10 cellular contexts compared by ENCODE assay signal in the genomic region with DNA sequence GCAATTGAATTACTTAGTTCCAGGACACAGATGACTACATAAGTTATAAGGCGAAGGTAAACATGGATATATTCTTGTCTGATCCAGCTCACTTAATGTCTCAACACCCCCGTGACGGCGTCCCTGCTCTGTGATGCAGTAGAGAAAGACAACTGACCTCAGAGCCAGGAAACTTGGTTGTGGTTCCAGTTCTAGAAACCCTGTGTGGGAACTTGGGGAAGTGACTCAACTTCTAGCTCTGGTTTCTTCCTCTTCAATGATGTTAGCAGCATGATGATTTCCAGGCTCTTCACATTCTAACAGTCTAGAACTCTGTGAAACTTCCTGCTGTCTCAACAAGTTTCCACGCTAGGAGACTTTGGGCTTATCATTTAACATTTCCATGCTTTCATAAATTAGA. TPM values are rescaled to one million over a fixed set of nuclear protein-coding genes. Genes with fewer than 3 reads are reported as not detected.
DNase-seq lines count a peak whose midpoint lies in the region; ATAC-seq and TF ChIP-seq lines count a peak whose summit lies in the region.
"Had no signal": no experiment of that assay in that cellular context is flagged by ENCODE, and none has a peak within 500 bp of the region (broad histone marks: within the 10 kb centered on the region; RNA-seq: fewer than 3 reads in every experiment).

No MANE protein-coding gene starts in this region.

- no peak for TF ChIP-seq CTCF in heart left ventricle (IDR thresholded peaks at IDR 0.05)
- no peak for TF ChIP-seq CTCF in lower lobe of right lung (IDR thresholded peaks at IDR 0.05)
- no peak for TF ChIP-seq CTCF in transverse colon (IDR thresholded peaks at IDR 0.05)

- no peak overlapping the region for H3K4me3 ChIP-seq in heart left ventricle
- H3K4me3 ChIP-seq in lower lobe of right lung = no peak overlapping the region
- no peak overlapping the region for H3K4me3 ChIP-seq in transverse colon

- H3K27ac Mint-ChIP-seq in activated naive CD4-positive, alpha-beta T cell treated with anti-CD3 and anti-CD28 coated beads, Interleukin-2, amount 50 U/mL, for 72 hours = no peak overlapping the region

- peaks cover 0 to 7% (median 0%) of the 10 kb centered on the region in 9 donors for H3K36me3 ChIP-seq in heart left ventricle
- no peaks in the 10 kb centered on the region for H3K36me3 ChIP-seq in lower lobe of right lung
- no peaks in the 10 kb centered on the region for H3K36me3 ChIP-seq in transverse colon

- H3K27ac ChIP-seq in heart left ventricle (peak overlapping the region in 11 of 12 donors; percentile 36 to 88 (median 82)), lower lobe of right lung (no peak overlapping the region), transverse colon (peak overlapping the region; percentile 62 to 88 (median 82))

- ATAC-seq in heart left ventricle (peak in 3 of 4 donors; percentile 25 to 45 (median 30)), Right ventricle myocardium superior (ENCODE audit: poor library complexity) (no peak), lower lobe of right lung (peak; percentile 18 to 23), GM19023 (IDR thresholded peaks at IDR 0.05; ENCODE audit: unreplicated experiment) (no peak)
- peak; percentile 96 to 98 for ATAC-seq in activated naive CD4-positive, alpha-beta T cell treated with anti-CD3 and anti-CD28 coated beads, Interleukin-2, amount 50 U/mL, for 72 hours

- H3K27me3 ChIP-seq in heart left ventricle (no peaks in the 10 kb centered on the region), lower lobe of right lung (ENCODE audit: low read depth) (no peaks in the 10 kb centered on the region), transverse colon (no peaks in the 10 kb centered on the region)

- TF ChIP-seq POLR2A in heart left ventricle (IDR thresholded peaks at IDR 0.05) = no peak
- no peak for TF ChIP-seq POLR2A in transverse colon (IDR thresholded peaks at IDR 0.05)

- H3K36me3 Mint-ChIP-seq in activated naive CD4-positive, alpha-beta T cell treated with anti-CD3 and anti-CD28 coated beads, Interleukin-2, amount 50 U/mL, for 72 hours = no peaks in the 10 kb centered on the region

- DNase-seq in heart left ventricle = peak in 1 of 5 donors; percentile 45
- no peak for DNase-seq in Right ventricle myocardium superior
- DNase-seq in activated naive CD4-positive, alpha-beta T cell treated with anti-CD3 and anti-CD28 coated beads, Interleukin-2, amount 50 U/mL, for 72 hours (ENCODE audit: low spot score in 2 of 2) = peak; percentile 56 to 57
- no peak for DNase-seq in lower lobe of right lung
- DNase-seq in transverse colon = no peak
- DNase-seq in globus pallidus (ENCODE audit: low spot score) = no peak
- no peak for DNase-seq in SW480 (ENCODE audit: low spot score)
- DNase-seq: activated CD4-positive, CD25-positive, alpha-beta regulatory T cell treated with anti-CD3 and anti-CD28 coated beads, Interleukin-2, amount 50 U/mL, for 72 hours; NCI-H69 had no signal

- no peak for TF ChIP-seq EP300 in transverse colon (IDR thresholded peaks at IDR 0.05; ENCODE audit: low read depth)

- intact Hi-C loops in heart left ventricle (cut with DNase I) (loop anchor here in 2 of 10 donors (2.0 kb wide), 2 partner anchors 15 to 17 kb away; no protein-coding TSS in a partner anchor), Right ventricle myocardium superior (cut with DNase I) (no loop called here), lower lobe of right lung (cut with DNase I) (no loop called here), transverse colon (cut with DNase I; ENCODE audit: low total_unique reads) (no loop called here)

- H3K4me1 ChIP-seq in heart left ventricle = peaks cover 32 to 91% (median 78%) of the 10 kb centered on the region in 12 donors
- H3K4me1 ChIP-seq in lower lobe of right lung = peaks cover 55% of the 10 kb centered on the region
- peaks cover 16 to 66% (median 25%) of the 10 kb centered on the region in 4 donors for H3K4me1 ChIP-seq in transverse colon

- no peaks in the 10 kb centered on the region for H3K9me3 Mint-ChIP-seq in activated naive CD4-positive, alpha-beta T cell treated with anti-CD3 and anti-CD28 coated beads, Interleukin-2, amount 50 U/mL, for 72 hours

- H3K9me3 ChIP-seq in heart left ventricle = no peaks in the 10 kb centered on the region
- no peaks in the 10 kb centered on the region for H3K9me3 ChIP-seq in lower lobe of right lung
- no peaks in the 10 kb centered on the region for H3K9me3 ChIP-seq in transverse colon

- in situ Hi-C loops in transverse colon (cut with MboI; ENCODE audit: low pct_ligation_motif_present in 1 of 4, low pct_unique_long_range_greater_than_20kb in 1 of 4, low sequenced_read_pairs in 3 of 4) = no loop called here

- WGBS in heart left ventricle, 4 donors = 64 to 77% (median 67%) methylated on average over 5 of the region's 5 CpGs
- 55 to 80% methylated on average over 5 of the region's 5 CpGs for WGBS in transverse colon (ENCODE audit: low coverage in 1 of 2), 2 donors

RNA-seq across cellular contexts. Expression of gene LAMA4, which starts 18.4 kb away (rescaled TPM):
- total RNA-seq in heart left ventricle = 100 to 1,000 TPM in 2 of 9 donors, 10 to 100 TPM in 7; 42.6 to 132 (median 77.7) TPM
- polyA plus RNA-seq in heart left ventricle = 10 to 100 TPM; 23.8 to 55.9 TPM
- total RNA-seq in Right ventricle myocardium superior = 71.1 TPM
- not detected for total RNA-seq in activated naive CD4-positive, alpha-beta T cell treated with anti-CD3 and anti-CD28 coated beads, Interleukin-2, amount 50 U/mL, for 72 hours
- 91.2 TPM for total RNA-seq in lower lobe of right lung
- total RNA-seq in transverse colon = 10 to 100 TPM; 27.3 to 54.9 (median 40.1) TPM

Comparison
In these comparisons a context has a peak if more than half of its experiments do, and no peak if none do; other contexts are left out.
1. ATAC-seq: peak in heart left ventricle (3 of 4), activated naive CD4-positive, alpha-beta T cell treated with anti-CD3 and anti-CD28 coated beads, Interleukin-2, amount 50 U/mL, for 72 hours (2 of 2) and lower lobe of right lung (2 of 2); none in Right ventricle myocardium superior (single experiment) and GM19023 (single experiment).
2. DNase-seq: peak in activated naive CD4-positive, alpha-beta T cell treated with anti-CD3 and anti-CD28 coated beads, Interleukin-2, amount 50 U/mL, for 72 hours (2 of 2); none in Right ventricle myocardium superior (single experiment), lower lobe of right lung (single experiment), transverse colon (single experiment), globus pallidus (single experiment) and SW480 (single experiment).
3. RNA of gene LAMA4, which starts 18.4 kb away (total RNA-seq): 91.2 TPM in lower lobe of right lung (single experiment), 42.6 to 132 TPM in heart left ventricle, 71.1 TPM in Right ventricle myocardium superior (single experiment) and 27.3 to 54.9 TPM in transverse colon; not detected in activated naive CD4-positive, alpha-beta T cell treated with anti-CD3 and anti-CD28 coated beads, Interleukin-2, amount 50 U/mL, for 72 hours; every median in the first group is over 10 times any median in the second.